ENCODE assay signal across 1 cellular context in genomic region chr1:117059334-117059677, GRCh38.
A peak's percentile ranks its signal among the peaks of the same experiment; 100 is the strongest.
TF ChIP-seq lines count a peak whose summit lies in the region.

No MANE protein-coding gene starts in this region.

TF ChIP-seq in HepG2, 621 proteins besides CTCF, POLR2A, EP300 and RAD21 (continued from another document and continues in another):
- TF ChIP-seq GPBP1L1 (CRISPR knock-in tag; IDR thresholded peaks at IDR 0.05) (no peak), ZNF280B (CRISPR knock-in tag; IDR thresholded peaks at IDR 0.05; ENCODE audit: borderline replicate concordance) (peak; percentile 23; the same call in 1 of the 2 replicates), MED13 (CRISPR knock-in tag; IDR thresholded peaks at IDR 0.05) (no peak), YY1 (IDR thresholded peaks at IDR 0.05; ENCODE audit: insufficient read depth, insufficient replicate concordance, low read depth, low read length) (peak; percentile 61), ZNF12 (CRISPR knock-in tag; IDR thresholded peaks at IDR 0.05) (no peak), ZNF879 (CRISPR knock-in tag; IDR thresholded peaks at IDR 0.05) (no peak), EEA1 (CRISPR knock-in tag; IDR thresholded peaks at IDR 0.05; ENCODE audit: borderline replicate concordance) (no peak), ZNF605 (CRISPR knock-in tag; IDR thresholded peaks at IDR 0.05) (0 out of 2 replicates have a peak, but pooled peaks have one; percentile 12), ZNF280D (CRISPR knock-in tag; IDR thresholded peaks at IDR 0.05) (0 out of 2 replicates have a peak, but pooled peaks have one; percentile 8), ZBTB40 (IDR thresholded peaks at IDR 0.05) (no peak), ZBTB40 (CRISPR knock-in tag; IDR thresholded peaks at IDR 0.05) (0 out of 2 replicates have a peak, but pooled peaks have one; percentile 20), ZNF224 (CRISPR knock-in tag; IDR thresholded peaks at IDR 0.05) (0 out of 2 replicates have a peak, but pooled peaks have one; percentile 15), ZNF275 (CRISPR knock-in tag; IDR thresholded peaks at IDR 0.05; ENCODE audit: borderline replicate concordance) (no peak), ZNF558 (CRISPR knock-in tag; IDR thresholded peaks at IDR 0.05; ENCODE audit: borderline replicate concordance) (0 out of 2 replicates have a peak, but pooled peaks have one; percentile 35), MYNN (CRISPR knock-in tag; IDR thresholded peaks at IDR 0.05; ENCODE audit: low read depth) (no peak), ARID2 (CRISPR knock-in tag; IDR thresholded peaks at IDR 0.05; ENCODE audit: borderline replicate concordance) (no peak), MXI1 (IDR thresholded peaks at IDR 0.05; ENCODE audit: borderline replicate concordance, low read depth, low read length) (no peak), HNRNPLL (IDR thresholded peaks at IDR 0.05; ENCODE audit: low read depth, low read length, poor library complexity, severe bottlenecking) (peak; percentile 13), LCORL (IDR thresholded peaks at IDR 0.05) (no peak), LCORL (CRISPR knock-in tag; IDR thresholded peaks at IDR 0.05) (no peak), PHF21A (CRISPR knock-in tag; IDR thresholded peaks at IDR 0.05) (no peak), ZNF335 (CRISPR knock-in tag; IDR thresholded peaks at IDR 0.05) (no peak), ZNF318 (CRISPR knock-in tag; IDR thresholded peaks at IDR 0.05) (no peak), ZUFSP (CRISPR knock-in tag; IDR thresholded peaks at IDR 0.05; ENCODE audit: borderline replicate concordance) (no peak), MAX (IDR thresholded peaks at IDR 0.05) (0 out of 2 replicates have a peak, but pooled peaks have one; percentile 38)
